In the genomic region with DNA sequence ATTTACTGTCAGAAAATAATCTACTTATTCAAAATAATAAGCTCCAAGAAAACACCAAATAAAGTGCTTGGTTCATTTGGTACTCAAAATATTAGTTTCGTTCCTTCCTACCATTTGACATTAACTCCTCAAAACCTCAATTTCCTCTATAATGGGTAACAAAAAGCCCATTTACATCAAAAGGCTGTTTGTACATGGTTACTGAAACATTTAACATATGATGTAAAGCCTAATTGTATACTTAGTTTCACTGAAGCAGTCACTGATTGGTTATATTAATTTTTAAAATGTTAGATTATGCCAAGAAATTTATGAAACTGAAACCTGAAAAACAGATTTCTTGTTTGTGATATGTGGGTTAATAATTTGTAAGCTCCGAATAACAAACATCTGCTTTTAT, we compare ENCODE assay signal across 25 cellular contexts. TPM values are rescaled to one million over a fixed set of nuclear protein-coding genes. Genes with fewer than 3 reads are reported as not detected.
DNase-seq lines count a peak whose midpoint lies in the region; ATAC-seq and FAIRE-seq lines count a peak whose summit lies in the region.
"Had no signal": no experiment of that assay in that cellular context is flagged by ENCODE, and none has a peak within 500 bp of the region (broad histone marks: within the 10 kb centered on the region; RNA-seq: fewer than 3 reads in every experiment).

No MANE protein-coding gene starts in this region.

- H3K9ac ChIP-seq in endocrine pancreas (ENCODE audit: control insufficient read depth, insufficient read depth, low read length): no peak overlapping the region

- H3K9me3 ChIP-seq in endocrine pancreas (ENCODE audit: control insufficient read depth, low read length) (no peaks in the 10 kb centered on the region), small intestine (ENCODE audit: control insufficient read depth, low read depth) (no peaks in the 10 kb centered on the region)
- H3K9me3 ChIP-seq: body of pancreas, esophagus squamous epithelium had no signal

- no peak overlapping the region for H3K27ac ChIP-seq in small intestine (ENCODE audit: low read depth in 1 of 2, low read length in 1 of 2)
- H3K27ac ChIP-seq: esophagus squamous epithelium had no signal

- H3K36me3 ChIP-seq in endocrine pancreas (ENCODE audit: control insufficient read depth, insufficient read depth, low read length): peaks cover 2% of the 10 kb centered on the region
- peaks cover 9 to 12% of the 10 kb centered on the region in 2 donors for H3K36me3 ChIP-seq in small intestine (ENCODE audit: control insufficient read depth in 2 of 2, insufficient read depth in 2 of 2, low read length in 2 of 2)

- H3K4me1 ChIP-seq in endocrine pancreas (ENCODE audit: control insufficient read depth, insufficient read depth, low read length) (peaks cover 9% of the 10 kb centered on the region), small intestine (ENCODE audit: control insufficient read depth in 2 of 2, insufficient read depth in 1 of 2, low read depth in 1 of 2, low read length in 1 of 2) (peaks cover 1 to 4% of the 10 kb centered on the region in 2 donors)

- H3K27me3 ChIP-seq in endocrine pancreas (ENCODE audit: control insufficient read depth, insufficient read depth, low read length) (no peaks in the 10 kb centered on the region), small intestine (ENCODE audit: control insufficient read depth in 2 of 2, insufficient read depth in 2 of 2, low read length in 2 of 2) (no peaks in the 10 kb centered on the region)
- H3K27me3 ChIP-seq: body of pancreas, esophagus squamous epithelium had no signal

- peak overlapping the region; percentile 29 for H3K4me3 ChIP-seq in endocrine pancreas (ENCODE audit: control insufficient read depth, insufficient read depth, low read length)
- no peak overlapping the region for H3K4me3 ChIP-seq in small intestine (ENCODE audit: low read depth in 1 of 2, low read length in 2 of 2)
- H3K4me3 ChIP-seq: body of pancreas, esophagus squamous epithelium had no signal

- WGBS in small intestine, 3 donors: 51 to 63% (median 59%) methylated on average over 2 of the region's 2 CpGs

- ATAC-seq in GM18861 (IDR thresholded peaks at IDR 0.05; ENCODE audit: unreplicated experiment): peak; percentile 78
- peak; percentile 35 for ATAC-seq in GM19468 (IDR thresholded peaks at IDR 0.05; ENCODE audit: extremely low read depth, unreplicated experiment)
- ATAC-seq in HG03139 (IDR thresholded peaks at IDR 0.05; ENCODE audit: unreplicated experiment): peak; percentile 65
- no peak for ATAC-seq in HG03039 (IDR thresholded peaks at IDR 0.05; ENCODE audit: unreplicated experiment)
- ATAC-seq: activated CD8-positive, alpha-beta T cell treated with anti-CD3 and anti-CD28 coated beads for 36 hours; body of pancreas; left cardiac atrium; stimulated activated naive B cell treated with anti-CD40 and anti-IgM and Interleukin-4, amounts not matched to agents 10 μg/mL and 1 μg/mL and 100 μg/mL, for 72 hours had no signal

- DNase-seq in NCI-H82 (lab: John Stamatoyannopoulos, UW) (no peak), NCI-H2029 (lab: John Stamatoyannopoulos, UW) (no peak), small intestine (no peak)
- DNase-seq: activated CD8-positive, alpha-beta T cell treated with anti-CD3 and anti-CD28 coated beads for 36 hours; activated naive CD4-positive, alpha-beta T cell treated with anti-CD3 and anti-CD28 coated beads, Interleukin-2, amount 50 U/mL, for 16 hours; body of pancreas; CD8-positive, alpha-beta memory T cell; EL; endodermal cell; esophagus squamous epithelium; left cardiac atrium; NCI-H1436 treated with DMSO at 0.1 percent for 48 hours; NCI-H774; nephron progenitor cell; SHP77 treated with DMSO at 0.1 percent for 48 hours; stimulated activated naive B cell treated with anti-CD40 and anti-IgM and Interleukin-4, amounts not matched to agents 10 μg/mL and 1 μg/mL and 100 μg/mL, for 72 hours; substantia nigra; trophoblast cell had no signal

- no peak for FAIRE-seq in small intestine (lab: Jason Lieb, UNC)
- FAIRE-seq: GM12892, RCC 7860 had no signal

RNA-seq across cellular contexts. Expression of gene XRN1, which starts 14.7 kb away (rescaled TPM):
- polyA plus RNA-seq in small intestine: 10 to 100 TPM in 1 of 3 donors, 1 to 10 TPM in 2; 4.8 to 11.0 (median 7.3) TPM
